ENCODE assay signal across 1 cellular context in the genomic region with DNA sequence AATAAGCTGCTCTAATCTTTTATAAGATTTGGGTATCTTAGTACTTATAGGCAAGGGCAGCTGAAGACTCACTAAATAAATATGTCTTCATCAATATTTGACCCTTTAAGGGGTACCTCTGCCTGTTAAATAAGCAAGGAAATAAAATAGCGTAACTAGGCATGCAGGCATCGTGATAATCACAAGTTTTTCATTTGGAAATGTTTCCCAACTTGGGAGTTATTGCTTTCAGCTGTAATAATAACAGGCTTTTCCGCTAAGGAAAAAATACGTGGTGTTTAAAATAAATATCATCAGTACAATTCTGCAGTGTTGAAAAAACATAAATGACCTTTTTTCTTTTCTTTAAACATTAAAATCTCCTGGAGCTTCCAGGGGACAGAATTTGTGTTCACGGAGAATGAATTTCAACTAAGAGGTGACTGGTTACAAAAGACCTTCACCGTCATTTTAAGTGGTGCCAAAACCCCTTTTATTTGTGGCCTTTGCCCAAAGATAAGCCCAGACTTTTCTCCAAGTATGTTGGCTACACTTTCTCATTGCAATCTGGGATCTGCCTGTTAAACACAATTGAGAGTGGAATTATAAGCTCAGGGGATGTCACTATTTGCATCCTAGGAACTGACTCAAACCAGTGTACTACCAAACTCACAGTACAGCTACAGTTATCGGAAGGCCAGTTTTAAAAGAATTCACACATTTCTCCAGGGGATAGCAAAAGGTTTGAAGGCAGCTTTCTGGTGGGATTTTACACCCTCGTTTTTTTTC.
TF ChIP-seq lines count a peak whose summit lies in the region.

No MANE protein-coding gene starts in this region.

TF ChIP-seq in H1, 55 proteins besides CTCF, POLR2A, EP300 and RAD21:
- TF ChIP-seq FOSL1 (IDR thresholded peaks at IDR 0.05; ENCODE audit: insufficient read depth, low read depth, low read length) (no peak), CREB1 (IDR thresholded peaks at IDR 0.05) (no peak), NRF1 (IDR thresholded peaks at IDR 0.05; ENCODE audit: low read depth, low read length) (no peak)
- TF ChIP-seq, protein P1, sequence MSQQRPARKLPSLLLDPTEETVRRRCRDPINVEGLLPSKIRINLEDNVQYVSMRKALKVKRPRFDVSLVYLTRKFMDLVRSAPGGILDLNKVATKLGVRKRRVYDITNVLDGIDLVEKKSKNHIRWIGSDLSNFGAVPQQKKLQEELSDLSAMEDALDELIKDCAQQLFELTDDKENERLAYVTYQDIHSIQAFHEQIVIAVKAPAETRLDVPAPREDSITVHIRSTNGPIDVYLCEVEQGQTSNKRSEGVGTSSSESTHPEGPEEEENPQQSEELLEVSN (IDR thresholded peaks at IDR 0.05) = no peak
